ENCODE assay signal across 11 cellular contexts in genomic region chr22:35649636-35650250, GRCh38. TPM values are rescaled to one million over a fixed set of nuclear protein-coding genes. Genes with fewer than 3 reads are reported as not detected.
DNase-seq lines count a peak whose midpoint lies in the region; ATAC-seq, FAIRE-seq and TF ChIP-seq lines count a peak whose summit lies in the region.
"Had no signal": no experiment of that assay in that cellular context is flagged by ENCODE, and none has a peak within 500 bp of the region (broad histone marks: within the 10 kb centered on the region; RNA-seq: fewer than 3 reads in every experiment).

No MANE protein-coding gene starts in this region.

- H3K27me3 Mint-ChIP-seq in stimulated activated naive CD8-positive, alpha-beta T cell treated with anti-CD3 and anti-CD28 coated beads, Interleukin-15, Interleukin-2, amounts not matched to agents 100 ng/mL and 50 ng/mL, for 24 hours: no peaks in the 10 kb centered on the region

- H3K36me3 Mint-ChIP-seq in stimulated activated naive CD8-positive, alpha-beta T cell treated with anti-CD3 and anti-CD28 coated beads, Interleukin-15, Interleukin-2, amounts not matched to agents 100 ng/mL and 50 ng/mL, for 24 hours (ENCODE audit: low read depth): peaks cover 44% of the 10 kb centered on the region

- intact Hi-C loops in pancreas (cut with DNase I): loop anchor here in 1 of 3 donors (10.0 kb wide), 1 partner anchor 65 kb away; the partner anchor contains the start of gene APOL5

- H3K9me3 ChIP-seq in adipocyte (ENCODE audit: control insufficient read depth, low read length) (no peaks in the 10 kb centered on the region), mucosa of stomach (ENCODE audit: control insufficient read depth, low read length) (no peaks in the 10 kb centered on the region), pancreas (no peaks in the 10 kb centered on the region)

- H3K4me3 ChIP-seq in adipocyte (ENCODE audit: low read length) (peak overlapping the region; percentile 99), mucosa of stomach (ENCODE audit: low read length) (peak overlapping the region; percentile 11), pancreas (peak overlapping the region in 1 of 4 donors; percentile 71)

- peak overlapping the region; percentile 100 for H3K27ac Mint-ChIP-seq in stimulated activated naive CD8-positive, alpha-beta T cell treated with anti-CD3 and anti-CD28 coated beads, Interleukin-15, Interleukin-2, amounts not matched to agents 100 ng/mL and 50 ng/mL, for 24 hours

- FAIRE-seq in pancreas (lab: Jason Lieb, UNC): no peak

- H3K36me3 ChIP-seq in adipocyte (ENCODE audit: control insufficient read depth, insufficient read depth, low read length, severe bottlenecking) (peaks cover 14% of the 10 kb centered on the region), mucosa of stomach (ENCODE audit: control insufficient read depth, insufficient read depth, low read length) (no peaks in the 10 kb centered on the region), pancreas (no peaks in the 10 kb centered on the region)

- peak overlapping the region; percentile 100 for H3K9ac ChIP-seq in adipocyte (ENCODE audit: low read length)
- H3K9ac ChIP-seq in mucosa of stomach (ENCODE audit: low read length): peak overlapping the region; percentile 99

- no peak overlapping the region for H3K27ac ChIP-seq in pancreas

- TF ChIP-seq CTCF in pancreas (IDR thresholded peaks at IDR 0.05): no peak

- peak overlapping the region; percentile 98 for H3K4me3 Mint-ChIP-seq in stimulated activated naive CD8-positive, alpha-beta T cell treated with anti-CD3 and anti-CD28 coated beads, Interleukin-15, Interleukin-2, amounts not matched to agents 100 ng/mL and 50 ng/mL, for 24 hours

- ATAC-seq in stimulated activated naive CD8-positive, alpha-beta T cell treated with anti-CD3 and anti-CD28 coated beads, Interleukin-15, Interleukin-2, amounts not matched to agents 100 U/mL and 50 U/mL, for 24 hours: no peak
- ATAC-seq in pancreas: no peak
- no peak for ATAC-seq in GM19452 (IDR thresholded peaks at IDR 0.05; ENCODE audit: unreplicated experiment)
- ATAC-seq in activated CD4-positive, CD25-positive, alpha-beta regulatory T cell treated with anti-CD3 and anti-CD28 coated beads, Interleukin-2, amount 50 U/mL, for 24 hours: no peak

- peaks cover under 1% of the 10 kb centered on the region for H3K9me3 Mint-ChIP-seq in stimulated activated naive CD8-positive, alpha-beta T cell treated with anti-CD3 and anti-CD28 coated beads, Interleukin-15, Interleukin-2, amounts not matched to agents 100 ng/mL and 50 ng/mL, for 24 hours

- WGBS in pancreas, 2 donors: 80 to 83% methylated on average over 7 of the region's 7 CpGs

- H3K27me3 ChIP-seq in adipocyte (replicated peaks; ENCODE audit: control insufficient read depth, insufficient read depth, low read length) (no peaks in the 10 kb centered on the region), mucosa of stomach (ENCODE audit: control insufficient read depth, insufficient read depth, low read length) (no peaks in the 10 kb centered on the region), pancreas (no peaks in the 10 kb centered on the region)

- H3K4me1 ChIP-seq in adipocyte (ENCODE audit: control insufficient read depth, insufficient read depth, low read length) (peaks cover 39% of the 10 kb centered on the region), mucosa of stomach (ENCODE audit: control insufficient read depth, insufficient read depth, low read length) (peaks cover 8% of the 10 kb centered on the region), pancreas (peaks cover 0 to 9% (median 4%) of the 10 kb centered on the region in 3 donors)

- peaks cover 67% of the 10 kb centered on the region for H3K4me1 Mint-ChIP-seq in stimulated activated naive CD8-positive, alpha-beta T cell treated with anti-CD3 and anti-CD28 coated beads, Interleukin-15, Interleukin-2, amounts not matched to agents 100 ng/mL and 50 ng/mL, for 24 hours (ENCODE audit: low read depth)

- no peak for DNase-seq in stimulated activated naive CD8-positive, alpha-beta T cell treated with anti-CD3 and anti-CD28 coated beads, Interleukin-15, Interleukin-2, amounts not matched to agents 100 U/mL and 50 U/mL, for 24 hours
- DNase-seq in adipocyte (ENCODE audit: low read depth) (no peak), pancreas (no peak), RPMI8226 (no peak)
- DNase-seq: DMS153; NCI-H187; stimulated activated CD4-positive, alpha-beta T cell treated with anti-CD3 and anti-CD28 coated beads, Interleukin-1b, Interleukin-23, amount 100 ng/mL, for 48 hours had no signal

RNA-seq across cellular contexts. Expression of gene APOL6, which starts 1.5 kb away (rescaled TPM):
- total RNA-seq in pancreas: 10 to 100 TPM in 2 of 6 donors, 1 to 10 TPM in 4; 2.5 to 12.6 (median 4.3) TPM
- 1 to 10 TPM; 2.0 to 3.4 TPM for polyA plus RNA-seq in pancreas

RNA-seq across cellular contexts. Expression of gene MB, which starts 32.6 kb away (rescaled TPM):
- 1 to 10 TPM in 1 of 6 donors, under 1 TPM in 3, not detected in 2; 0.46 to 6.6 (median 0.70) TPM for total RNA-seq in pancreas
- polyA plus RNA-seq in pancreas: 1 to 10 TPM; 1.5 to 5.4 TPM
